In the genomic region with DNA sequence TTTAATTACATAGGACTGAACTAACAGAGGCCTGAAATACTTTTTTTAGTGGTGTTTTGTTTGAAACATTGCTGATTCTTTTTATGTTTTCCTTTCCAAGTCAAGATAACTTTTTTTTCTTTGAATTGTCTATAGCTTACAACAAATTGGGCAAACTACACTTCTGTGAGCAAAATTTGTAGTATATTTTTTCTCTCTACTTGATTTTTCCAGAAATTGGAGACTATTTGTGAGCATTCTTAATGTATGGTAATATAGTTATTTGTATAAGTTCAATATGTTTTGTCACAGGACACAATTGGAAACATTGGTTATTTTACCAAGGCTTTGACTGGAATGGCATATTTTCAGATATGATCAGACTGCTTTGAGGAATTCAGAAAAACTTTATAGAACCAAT, we compare ENCODE assay signal across 35 cellular contexts.
"Had no signal": no experiment of that assay in that cellular context is flagged by ENCODE, and none has a peak within 500 bp of the region (broad histone marks: within the 10 kb centered on the region; RNA-seq: fewer than 3 reads in every experiment).

No MANE protein-coding gene starts in this region.

- DNase-seq: Karpas-422, Kasumi-1, MG63, MM.1S, MV-4-11, NCI-H1048, NCI-H1092, NCI-H1092 treated with DMSO at 0.1 percent for 48 hours, NCI-H1105, NCI-H1105 treated with DMSO at 0.1 percent for 48 hours, NCI-H1417, NCI-H1417 treated with DMSO at 0.1 percent for 48 hours, NCI-H1436, NCI-H1436 treated with DMSO at 0.1 percent for 48 hours, NCI-H146, NCI-H1694, NCI-H1694 treated with DMSO at 0.1 percent for 48 hours, NCI-H187, NCI-H187 treated with DMSO at 0.1 percent for 48 hours, NCI-H1930, NCI-H2029, NCI-H2029 treated with DMSO at 0.1 percent for 48 hours, NCI-H2081, NCI-H2081 treated with DMSO at 0.1 percent for 48 hours, NCI-H2107, NCI-H2171, NCI-H2171 treated with DMSO at 0.1 percent for 48 hours, NCI-H2227 treated with DMSO at 0.1 percent for 48 hours, NCI-H226, NCI-H345, NCI-H446, NCI-H446 treated with DMSO at 0.1 percent for 48 hours, NCI-H510A, NCI-H510A treated with DMSO at 0.1 percent for 48 hours had no signal

- H3K9me3 ChIP-seq: MG63 had no signal

- H3K36me3 ChIP-seq: MG63 had no signal

- H3K27me3 ChIP-seq: MG63 had no signal

- H3K9ac ChIP-seq: KMS-11 had no signal

- H3K4me3 ChIP-seq: MG63 had no signal

- H3K27ac ChIP-seq: KMS-11 had no signal
